Comparison of ENCODE assay signal across 9 cellular contexts in genomic region chr1:180631197-180631765, GRCh38. TPM values are rescaled to one million over a fixed set of nuclear protein-coding genes. Genes with fewer than 3 reads are reported as not detected.
DNase-seq lines count a peak whose midpoint lies in the region; ATAC-seq, FAIRE-seq and TF ChIP-seq lines count a peak whose summit lies in the region.
"Had no signal": no experiment of that assay in that cellular context is flagged by ENCODE, and none has a peak within 500 bp of the region (broad histone marks: within the 10 kb centered on the region; RNA-seq: fewer than 3 reads in every experiment).

No MANE protein-coding gene starts in this region.

- H3K79me2 ChIP-seq in GM23248 (ENCODE audit: insufficient read depth) = peaks cover 38% of the 10 kb centered on the region

- H3K4me3 ChIP-seq in CD4-positive, CD25-positive, alpha-beta regulatory T cell (ENCODE audit: low read depth, low read length) = peak overlapping the region; percentile 43
- peak overlapping the region; percentile 10; the same call in 1 of the 2 replicates for H3K4me3 ChIP-seq in GM23248

- peaks cover 10% of the 10 kb centered on the region for H3K27me3 Mint-ChIP-seq in CD4-positive, CD25-positive, alpha-beta regulatory T cell
- no peaks in the 10 kb centered on the region for H3K27me3 Mint-ChIP-seq in activated naive CD8-positive, alpha-beta T cell treated with anti-CD3 and anti-CD28 coated beads, Interleukin-2, amount 50 U/mL, for 24 hours
- H3K27me3 Mint-ChIP-seq in nephron (ENCODE audit: low read depth) = no peaks in the 10 kb centered on the region

- H3K9me3 ChIP-seq in CD4-positive, CD25-positive, alpha-beta regulatory T cell (ENCODE audit: control insufficient read depth in 2 of 2, low read length in 2 of 2) = no peaks in the 10 kb centered on the region
- no peaks in the 10 kb centered on the region for H3K9me3 ChIP-seq in GM23248 (ENCODE audit: low read depth)

- peak overlapping the region; percentile 93 for H3K27ac ChIP-seq in CD4-positive, CD25-positive, alpha-beta regulatory T cell (ENCODE audit: insufficient read depth, low read length, poor library complexity, severe bottlenecking)
- peak overlapping the region; percentile 29; the same call in 1 of the 2 replicates for H3K27ac ChIP-seq in GM23248

- WGBS in GM23248 (ENCODE audit: low coverage in 1 of 2, low lambda C conversion rate in 2 of 2, missing lambda C conversion rate in 2 of 2), 2 experiments = 38 to 39% methylated on average over 6 of the region's 6 CpGs

- H3K9me2 ChIP-seq in GM23248 (ENCODE audit: insufficient read depth) = no peaks in the 10 kb centered on the region

- peak overlapping the region; percentile 27; the same call in 1 of the 2 replicates for H3K9ac ChIP-seq in GM23248

- H3K27ac Mint-ChIP-seq in CD4-positive, CD25-positive, alpha-beta regulatory T cell = peak overlapping the region in 2 of 3 donors; percentile 76 to 88
- H3K27ac Mint-ChIP-seq in activated naive CD8-positive, alpha-beta T cell treated with anti-CD3 and anti-CD28 coated beads, Interleukin-2, amount 50 U/mL, for 24 hours = peak overlapping the region; percentile 86
- H3K27ac Mint-ChIP-seq in nephron = peak overlapping the region; percentile 74 to 92 (median 77)
- H3K27ac Mint-ChIP-seq: memory B cell had no signal

- H2AFZ ChIP-seq in GM23248 = peak overlapping the region; percentile 93

- H3K4me1 Mint-ChIP-seq in CD4-positive, CD25-positive, alpha-beta regulatory T cell = peaks cover 0 to 13% (median 9%) of the 10 kb centered on the region in 4 donors
- H3K4me1 Mint-ChIP-seq in activated naive CD8-positive, alpha-beta T cell treated with anti-CD3 and anti-CD28 coated beads, Interleukin-2, amount 50 U/mL, for 24 hours = peaks cover 11% of the 10 kb centered on the region
- H3K4me1 Mint-ChIP-seq in nephron = peaks cover 8% of the 10 kb centered on the region
- H3K4me1 Mint-ChIP-seq: memory B cell had no signal

- in situ Hi-C loops in GM23248 (cut with MboI) = no loop called here
- in situ Hi-C loops in ACHN (cut with HindIII; ENCODE audit: low pct_ligation_motif_present, low pct_unique_long_range_greater_than_20kb, low sequenced_read_pairs) = no loop called here

- no peaks in the 10 kb centered on the region for H3K36me3 ChIP-seq in CD4-positive, CD25-positive, alpha-beta regulatory T cell (ENCODE audit: control insufficient read depth, insufficient read depth, low read length)
- H3K36me3 ChIP-seq in GM23248 (ENCODE audit: low read depth) = no peaks in the 10 kb centered on the region

- H3K9me3 Mint-ChIP-seq in CD4-positive, CD25-positive, alpha-beta regulatory T cell = no peaks in the 10 kb centered on the region
- no peaks in the 10 kb centered on the region for H3K9me3 Mint-ChIP-seq in activated naive CD8-positive, alpha-beta T cell treated with anti-CD3 and anti-CD28 coated beads, Interleukin-2, amount 50 U/mL, for 24 hours
- no peaks in the 10 kb centered on the region for H3K9me3 Mint-ChIP-seq in nephron
- H3K9me3 Mint-ChIP-seq: memory B cell had no signal

- H3K4me3 Mint-ChIP-seq in CD4-positive, CD25-positive, alpha-beta regulatory T cell = peak overlapping the region in 2 of 4 donors; percentile 57 to 91
- no peak overlapping the region for H3K4me3 Mint-ChIP-seq in activated naive CD8-positive, alpha-beta T cell treated with anti-CD3 and anti-CD28 coated beads, Interleukin-2, amount 50 U/mL, for 24 hours
- H3K4me3 Mint-ChIP-seq in nephron = peak overlapping the region; percentile 36 to 91 (median 86)
- H3K4me3 Mint-ChIP-seq: memory B cell had no signal

- H4K20me1 ChIP-seq in GM23248 (ENCODE audit: insufficient read depth) = 0 out of 2 replicates have a peak, but pooled peaks cover 11% of the 10 kb centered on the region

- peaks cover 16% of the 10 kb centered on the region for H3K4me1 ChIP-seq in CD4-positive, CD25-positive, alpha-beta regulatory T cell (ENCODE audit: control insufficient read depth, insufficient read depth, low read length, poor library complexity, severe bottlenecking)
- peaks cover 23% of the 10 kb centered on the region for H3K4me1 ChIP-seq in GM23248 (ENCODE audit: insufficient read depth)

- no peak for DNase-seq in CD4-positive, CD25-positive, alpha-beta regulatory T cell
- DNase-seq in GM23248 (no peak), GM19240 (ENCODE audit: insufficient read length, low spot score) (no peak), ACHN (no peak), RCC 7860 (ENCODE audit: low spot score) (no peak)
- DNase-seq in activated naive CD8-positive, alpha-beta T cell treated with anti-CD3 and anti-CD28 coated beads, Interleukin-2, amount 50 U/mL, for 24 hours = no peak
- no peak for DNase-seq in stimulated activated naive CD4-positive, alpha-beta T cell treated with Interleukin-2 at 50 U/mL for 16 hours (lab: John Stamatoyannopoulos, UW)

- ATAC-seq in CD4-positive, CD25-positive, alpha-beta regulatory T cell (ENCODE audit: low read depth in 2 of 2) = no peak
- no peak for ATAC-seq in activated naive CD8-positive, alpha-beta T cell treated with anti-CD3 and anti-CD28 coated beads, Interleukin-2, amount 50 U/mL, for 24 hours

- peaks cover 2% of the 10 kb centered on the region for H3K27me3 ChIP-seq in CD4-positive, CD25-positive, alpha-beta regulatory T cell (ENCODE audit: control insufficient read depth, insufficient read depth, low read length)
- 0 out of 2 replicates have a peak, but pooled peaks cover 6% of the 10 kb centered on the region for H3K27me3 ChIP-seq in GM23248 (replicated peaks; ENCODE audit: insufficient read depth)

- no peaks in the 10 kb centered on the region for H3F3A ChIP-seq in GM23248 (ENCODE audit: insufficient read depth)

- no peak for FAIRE-seq in RCC 7860 (lab: Jason Lieb, UNC)

- no peak for TF ChIP-seq CTCF in nephron (IDR thresholded peaks at IDR 0.05; ENCODE audit: unreplicated experiment in 3 of 3)

- peak overlapping the region; percentile 33 for H3K4me2 ChIP-seq in GM23248 (ENCODE audit: unreplicated experiment)

- peaks cover 2% of the 10 kb centered on the region for H3K36me3 Mint-ChIP-seq in CD4-positive, CD25-positive, alpha-beta regulatory T cell
- no peaks in the 10 kb centered on the region for H3K36me3 Mint-ChIP-seq in activated naive CD8-positive, alpha-beta T cell treated with anti-CD3 and anti-CD28 coated beads, Interleukin-2, amount 50 U/mL, for 24 hours (ENCODE audit: low read depth)
- no peaks in the 10 kb centered on the region for H3K36me3 Mint-ChIP-seq in nephron (ENCODE audit: low read depth)

RNA-seq across cellular contexts. Expression of gene XPR1, which starts 0.5 kb away (rescaled TPM):
- total RNA-seq in CD4-positive, CD25-positive, alpha-beta regulatory T cell = 24.2 TPM
- polyA plus RNA-seq in CD4-positive, CD25-positive, alpha-beta regulatory T cell = 10 to 100 TPM in 2 of 4 donors, 1 to 10 TPM in 2; 6.4 to 11.6 (median 8.9) TPM
- 11.9 and 15.6 TPM in 2 replicates for total RNA-seq in GM23248 (2014; rRNA removed; shearing (Covaris generic))
- polyA plus RNA-seq in GM23248 (2016; fragmentation: Nextera tagmentation; extraction: Ambion mirVana) = 4.9 and 5.4 TPM in 2 replicates
